In the genomic region with DNA sequence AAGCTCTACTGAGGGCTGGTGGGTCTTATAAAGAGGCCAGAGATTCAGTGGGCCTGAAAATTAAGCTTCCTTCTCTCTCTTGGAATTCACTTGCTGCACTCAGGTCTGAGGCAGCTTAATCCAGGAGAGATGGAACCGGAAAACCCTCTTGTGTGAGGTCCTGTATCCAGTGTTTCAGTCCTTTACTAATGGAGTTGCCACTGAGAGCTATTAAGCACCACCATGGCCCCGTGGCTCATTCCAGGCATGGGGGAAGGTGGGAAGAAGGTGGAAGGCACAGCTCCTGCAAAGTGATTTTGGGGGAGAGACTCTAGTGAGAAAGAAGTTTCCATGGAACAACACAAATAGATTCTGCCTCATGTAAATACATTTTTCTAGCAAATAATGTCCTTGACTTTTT, we compare ENCODE assay signal across 38 cellular contexts. TPM values are rescaled to one million over a fixed set of nuclear protein-coding genes. Genes with fewer than 3 reads are reported as not detected.
"Had no signal": no experiment of that assay in that cellular context is flagged by ENCODE, and none has a peak within 500 bp of the region (broad histone marks: within the 10 kb centered on the region; RNA-seq: fewer than 3 reads in every experiment).

No MANE protein-coding gene starts in this region.

- H3K36me3 ChIP-seq: ascending aorta, cardiac muscle cell had no signal

- ATAC-seq: activated CD8-positive, alpha-beta memory T cell treated with anti-CD3 and anti-CD28 coated beads, Interleukin-2, amount 10 ng/mL, durations not matched to agents 7 days and 5 days; activated CD8-positive, alpha-beta T cell treated with anti-CD3 and anti-CD28 coated beads for 36 hours; activated naive CD8-positive, alpha-beta T cell treated with anti-CD3 and anti-CD28 coated beads, Interleukin-2, amount 50 U/mL, for 24 hours; activated T-cell treated with anti-CD3 and anti-CD28 coated beads, Interleukin-2, amount 50 U/mL, for 72 hours; activated T-helper 17 cell treated with anti-CD3 and anti-CD28 coated beads, Interleukin-2, amount 50 U/mL, for 72 hours; T-cell; T-helper 17 cell had no signal

- H3K36me3 Mint-ChIP-seq: activated CD4-positive, alpha-beta memory T cell treated with anti-CD3 and anti-CD28 coated beads for 36 hours; activated CD8-positive, alpha-beta memory T cell treated with anti-CD3 and anti-CD28 coated beads, Interleukin-2, amount 10 ng/mL, durations not matched to agents 7 days and 5 days; activated naive CD4-positive, alpha-beta T cell treated with anti-CD3 and anti-CD28 coated beads, Interleukin-2, amount 10 ng/mL, durations not matched to agents 7 days and 5 days; activated naive CD4-positive, alpha-beta T cell treated with anti-CD3 and anti-CD28 coated beads, Interleukin-2, amount 50 U/mL, for 24 hours; activated naive CD8-positive, alpha-beta T cell; activated naive CD8-positive, alpha-beta T cell treated with anti-CD3 and anti-CD28 coated beads, Interleukin-2, amount 10 ng/mL, durations not matched to agents 7 days and 5 days; brain; T-cell had no signal

- H3K27me3 Mint-ChIP-seq: activated CD4-positive, alpha-beta memory T cell treated with anti-CD3 and anti-CD28 coated beads for 36 hours; activated CD8-positive, alpha-beta memory T cell treated with anti-CD3 and anti-CD28 coated beads, Interleukin-2, amount 10 ng/mL, durations not matched to agents 7 days and 5 days; activated naive CD4-positive, alpha-beta T cell treated with anti-CD3 and anti-CD28 coated beads, Interleukin-2, amount 10 ng/mL, durations not matched to agents 7 days and 5 days; activated naive CD8-positive, alpha-beta T cell treated with anti-CD3 and anti-CD28 coated beads, Interleukin-2, amount 10 ng/mL, durations not matched to agents 7 days and 5 days; activated T-cell treated with anti-CD3 and anti-CD28 coated beads, Interleukin-2, amount 50 U/mL, for 24 hours had no signal

- H3K27me3 ChIP-seq: ascending aorta, cardiac muscle cell had no signal

- DNase-seq: activated B cell treated with CpG ODN at 0.5 μM for 24 hours; activated CD4-positive, alpha-beta memory T cell treated with anti-CD3 and anti-CD28 coated beads for 36 hours; activated CD4-positive, alpha-beta T cell treated with anti-CD3 and anti-CD28 coated beads for 4 hours; activated CD4-positive, alpha-beta T cell treated with anti-CD3 and anti-CD28 coated beads, Interleukin-2, amount 10 ng/mL, durations not matched to agents 24 days and 14 days; activated CD4-positive, alpha-beta T cell treated with anti-CD3 and anti-CD28 coated beads, Interleukin-2, amount 50 U/mL, for 1 hour; activated CD4-positive, alpha-beta T cell treated with anti-CD3 and anti-CD28 coated beads, Interleukin-2, amount 50 U/mL, for 4 hours; activated CD4-positive, CD25-positive, alpha-beta regulatory T cell treated with anti-CD3 and anti-CD28 coated beads, Interleukin-2, amount 50 U/mL, for 72 hours; activated CD8-positive, alpha-beta memory T cell treated with anti-CD3 and anti-CD28 coated beads for 24 hours; activated CD8-positive, alpha-beta memory T cell treated with anti-CD3 and anti-CD28 coated beads, Interleukin-2, amount 10 ng/mL, durations not matched to agents 7 days and 5 days; activated CD8-positive, alpha-beta memory T cell treated with anti-CD3 and anti-CD28 coated beads, Interleukin-2, amount 50 U/mL, for 48 hours; activated CD8-positive, alpha-beta T cell treated with anti-CD3 and anti-CD28 coated beads for 36 hours; activated gamma-delta T cell; activated naive CD4-positive, alpha-beta T cell treated with anti-CD3 and anti-CD28 coated beads, Interleukin-2, amount 10 ng/mL, durations not matched to agents 7 days and 5 days; activated naive CD4-positive, alpha-beta T cell treated with Interleukin-2 at 50 U/mL for 16 hours; activated naive CD8-positive, alpha-beta T cell treated with anti-CD3 and anti-CD28 coated beads, Interleukin-2, amount 10 ng/mL, durations not matched to agents 7 days and 5 days; activated naive CD8-positive, alpha-beta T cell treated with anti-CD3 and anti-CD28 coated beads, Interleukin-2, amount 50 U/mL, for 24 hours; activated T-cell treated with anti-CD3 and anti-CD28 coated beads, Interleukin-2, amount 50 U/mL, for 24 hours; activated T-cell treated with anti-CD3 and anti-CD28 coated beads, Interleukin-2, amount 50 U/mL, for 72 hours; amygdala; anterior cingulate cortex; caudate nucleus; cerebellar nuclear complex; T-cell; T-helper 17 cell; T-helper 9 cell had no signal

- H3K4me1 Mint-ChIP-seq: activated B cell treated with CpG ODN at 0.5 μM for 24 hours; activated CD4-positive, alpha-beta T cell treated with anti-CD3 and anti-CD28 coated beads, Interleukin-2, amount 10 ng/mL, durations not matched to agents 24 days and 14 days; activated CD8-positive, alpha-beta memory T cell treated with anti-CD3 and anti-CD28 coated beads, Interleukin-2, amount 10 ng/mL, durations not matched to agents 7 days and 5 days; activated naive CD4-positive, alpha-beta T cell treated with anti-CD3 and anti-CD28 coated beads, Interleukin-2, amount 10 ng/mL, durations not matched to agents 7 days and 5 days; activated naive CD4-positive, alpha-beta T cell treated with anti-CD3 and anti-CD28 coated beads, Interleukin-2, amount 50 U/mL, for 24 hours; activated naive CD8-positive, alpha-beta T cell treated with anti-CD3 and anti-CD28 coated beads, Interleukin-2, amount 10 ng/mL, durations not matched to agents 7 days and 5 days; activated naive CD8-positive, alpha-beta T cell treated with anti-CD3 and anti-CD28 coated beads, Interleukin-2, amount 50 U/mL, for 24 hours; activated T-helper 17 cell treated with anti-CD3 and anti-CD28 coated beads, Interleukin-2, amount 50 U/mL, for 72 hours; brain; central memory CD8-positive, alpha-beta T cell; T-cell; T-helper 17 cell had no signal

- H3K9me3 ChIP-seq: ascending aorta had no signal

- H3K9me3 Mint-ChIP-seq: activated CD4-positive, alpha-beta memory T cell treated with anti-CD3 and anti-CD28 coated beads for 36 hours; activated CD4-positive, alpha-beta T cell treated with anti-CD3 and anti-CD28 coated beads, Interleukin-2, amount 10 ng/mL, durations not matched to agents 24 days and 14 days; activated CD8-positive, alpha-beta T cell treated with anti-CD3 and anti-CD28 coated beads for 36 hours; activated naive CD4-positive, alpha-beta T cell treated with anti-CD3 and anti-CD28 coated beads, Interleukin-2, amount 10 ng/mL, durations not matched to agents 7 days and 5 days; activated naive CD8-positive, alpha-beta T cell treated with anti-CD3 and anti-CD28 coated beads, Interleukin-2, amount 10 ng/mL, durations not matched to agents 7 days and 5 days; activated naive CD8-positive, alpha-beta T cell treated with anti-CD3 and anti-CD28 coated beads, Interleukin-2, amount 50 U/mL, for 24 hours; activated T-cell treated with anti-CD3 and anti-CD28 coated beads, Interleukin-2, amount 50 U/mL, for 24 hours; activated T-cell treated with anti-CD3 and anti-CD28 coated beads, Interleukin-2, amount 50 U/mL, for 72 hours; activated T-helper 1 cell treated with anti-CD3 and anti-CD28 coated beads, Interleukin-12 subunit alpha, Interleukin-12 subunit beta, Interleukin-2, Interleukin-4 antibody, amounts not matched to agents 30 ng/mL and 10 ng/mL and 1 ng/mL, durations not matched to agents 14 hours and 24 hours and 36 hours; activated T-helper 17 cell treated with anti-CD3 and anti-CD28 coated beads, Interleukin-2, amount 50 U/mL, for 72 hours; central memory CD8-positive, alpha-beta T cell; T-cell; T-helper 2 cell treated with Interferon-gamma antibody and Interleukin-4, amounts not matched to agents 5 μg/mL and 100 μg/mL, for 36 hours had no signal

- H3K27ac ChIP-seq: ascending aorta, cardiac muscle cell, VCaP had no signal

- H3K4me3 Mint-ChIP-seq: activated B cell treated with CpG ODN at 0.5 μM for 24 hours; activated CD4-positive, alpha-beta memory T cell treated with anti-CD3 and anti-CD28 coated beads for 36 hours; activated CD4-positive, alpha-beta T cell treated with anti-CD3 and anti-CD28 coated beads, Interleukin-2, amount 10 ng/mL, durations not matched to agents 24 days and 14 days; activated CD8-positive, alpha-beta memory T cell treated with anti-CD3 and anti-CD28 coated beads, Interleukin-2, amount 10 ng/mL, durations not matched to agents 7 days and 5 days; activated CD8-positive, alpha-beta T cell treated with anti-CD3 and anti-CD28 coated beads for 36 hours; activated naive CD4-positive, alpha-beta T cell treated with anti-CD3 and anti-CD28 coated beads, Interleukin-2, amount 10 ng/mL, durations not matched to agents 7 days and 5 days; activated naive CD4-positive, alpha-beta T cell treated with anti-CD3 and anti-CD28 coated beads, Interleukin-2, amount 50 U/mL, for 24 hours; activated naive CD8-positive, alpha-beta T cell; activated naive CD8-positive, alpha-beta T cell treated with anti-CD3 and anti-CD28 coated beads, Interleukin-2, amount 10 ng/mL, durations not matched to agents 7 days and 5 days; activated naive CD8-positive, alpha-beta T cell treated with anti-CD3 and anti-CD28 coated beads, Interleukin-2, amount 50 U/mL, for 24 hours; activated T-cell treated with anti-CD3 and anti-CD28 coated beads, Interleukin-2, amount 50 U/mL, for 24 hours; activated T-cell treated with anti-CD3 and anti-CD28 coated beads, Interleukin-2, amount 50 U/mL, for 72 hours; activated T-helper 1 cell treated with anti-CD3 and anti-CD28 coated beads, Interleukin-12 subunit alpha, Interleukin-12 subunit beta, Interleukin-2, Interleukin-4 antibody, amounts not matched to agents 30 ng/mL and 10 ng/mL and 1 ng/mL, durations not matched to agents 14 hours and 24 hours and 36 hours; activated T-helper 17 cell treated with anti-CD3 and anti-CD28 coated beads, Interleukin-2, amount 50 U/mL, for 72 hours; brain; central memory CD8-positive, alpha-beta T cell; T-cell; T-helper 17 cell; T-helper 2 cell treated with Interferon-gamma antibody and Interleukin-4, amounts not matched to agents 5 μg/mL and 100 μg/mL, for 36 hours had no signal

- H3K4me1 ChIP-seq: ascending aorta had no signal

- H3K4me3 ChIP-seq: ascending aorta, cardiac muscle cell had no signal

RNA-seq across cellular contexts. Expression of gene FOXI2, which starts 46.8 kb away (rescaled TPM):
- total RNA-seq: activated B cell treated with CpG ODN at 0.5 μM for 24 hours; activated CD4-positive, alpha-beta memory T cell treated with anti-CD3 and anti-CD28 coated beads for 36 hours; activated CD4-positive, alpha-beta T cell treated with anti-CD3 and anti-CD28 coated beads, Interleukin-2, amount 10 ng/mL, durations not matched to agents 24 days and 14 days; activated CD8-positive, alpha-beta memory T cell treated with anti-CD3 and anti-CD28 coated beads, Interleukin-2, amount 10 ng/mL, durations not matched to agents 7 days and 5 days; activated CD8-positive, alpha-beta T cell treated with anti-CD3 and anti-CD28 coated beads for 36 hours; activated naive CD8-positive, alpha-beta T cell treated with anti-CD3 and anti-CD28 coated beads, Interleukin-2, amount 10 ng/mL, durations not matched to agents 7 days and 5 days; activated T-cell treated with anti-CD3 and anti-CD28 coated beads, Interleukin-2, amount 50 U/mL, for 72 hours; activated T-helper 1 cell treated with anti-CD3 and anti-CD28 coated beads, Interleukin-12 subunit alpha, Interleukin-12 subunit beta, Interleukin-2, Interleukin-4 antibody, amounts not matched to agents 30 ng/mL and 10 ng/mL and 1 ng/mL, durations not matched to agents 14 hours and 24 hours and 36 hours; activated T-helper 17 cell treated with anti-CD3 and anti-CD28 coated beads, Interleukin-2, amount 50 U/mL, for 72 hours; ascending aorta; bronchial epithelial cell; cardiac muscle cell; chondrocyte; T-cell; T-helper 1 cell treated with Interleukin-12 subunit alpha and Interleukin-12 subunit beta and Interleukin-4 antibody, amounts not matched to agents 30 ng/mL and 1 ng/mL, for 36 hours; T-helper 17 cell had no signal
- polyA plus RNA-seq: cardiac muscle cell had no signal
